ENCODE assay signal across 23 cellular contexts in the genomic region with DNA sequence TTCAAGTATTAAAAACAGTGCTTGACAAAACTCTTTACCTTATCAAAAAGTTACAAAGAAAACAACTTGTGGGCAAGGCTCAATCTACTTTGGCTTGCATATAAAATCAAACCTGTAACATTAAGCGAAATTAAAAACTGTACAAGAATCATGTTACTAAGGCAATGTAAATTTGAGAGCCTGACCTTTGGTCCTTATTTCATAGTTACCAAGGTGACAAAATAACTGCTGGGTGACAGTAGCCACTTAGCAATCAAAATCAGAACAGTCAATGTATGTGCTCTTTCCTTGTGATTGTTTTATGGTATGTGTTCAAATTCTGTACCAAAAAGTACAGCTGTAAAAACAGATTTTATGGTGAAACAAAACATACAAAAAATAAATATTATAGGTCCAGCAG.
DNase-seq lines count a peak whose midpoint lies in the region; ATAC-seq, FAIRE-seq and TF ChIP-seq lines count a peak whose summit lies in the region.
"Had no signal": no experiment of that assay in that cellular context is flagged by ENCODE, and none has a peak within 500 bp of the region (broad histone marks: within the 10 kb centered on the region; RNA-seq: fewer than 3 reads in every experiment).

No MANE protein-coding gene starts in this region.

- no peak for TF ChIP-seq POLR2A in body of pancreas (IDR thresholded peaks at IDR 0.05)
- TF ChIP-seq POLR2A in GM12892 (IDR thresholded peaks at IDR 0.05; ENCODE audit: low read depth, low read length) = no peak

- intact Hi-C loops in body of pancreas (cut with DNase I) = no loop called here
- intact Hi-C loops in mucosa of descending colon (cut with DNase I, micrococcal nuclease) = no loop called here

- TF ChIP-seq CTCF in 22Rv1 (IDR thresholded peaks at IDR 0.05) = no peak
- TF ChIP-seq CTCF in body of pancreas (IDR thresholded peaks at IDR 0.05) = no peak
- TF ChIP-seq CTCF in mucosa of descending colon (IDR thresholded peaks at IDR 0.05) = no peak

- no peak overlapping the region for H2AFZ ChIP-seq in Karpas-422 (ENCODE audit: low read length)

- H3K9me2 ChIP-seq in Karpas-422 (replicated peaks; ENCODE audit: insufficient read depth, low read length) = no peaks in the 10 kb centered on the region

- peak; percentile 87 for ATAC-seq in body of pancreas
- ATAC-seq in mucosa of descending colon = peak; percentile 96

- no peak overlapping the region for H3K4me2 ChIP-seq in Karpas-422 (ENCODE audit: low read depth, low read length, poor library complexity, severe bottlenecking)

- H4K20me1 ChIP-seq in Karpas-422 (ENCODE audit: insufficient read depth, low read depth, low read length) = no peaks in the 10 kb centered on the region

- H3K4me1 ChIP-seq in Karpas-422 (ENCODE audit: low read length) = peaks cover 12% of the 10 kb centered on the region
- peaks cover 25% of the 10 kb centered on the region for H3K4me1 ChIP-seq in body of pancreas
- peaks cover 5% of the 10 kb centered on the region for H3K4me1 ChIP-seq in mucosa of descending colon (ENCODE audit: low read depth)

- no peaks in the 10 kb centered on the region for H3K9me3 ChIP-seq in Karpas-422 (ENCODE audit: low read length)
- no peaks in the 10 kb centered on the region for H3K9me3 ChIP-seq in body of pancreas
- no peaks in the 10 kb centered on the region for H3K9me3 ChIP-seq in mucosa of descending colon
- H3K9me3 ChIP-seq: Peyer's patch had no signal

- peak; percentile 22 for DNase-seq in Karpas-422
- DNase-seq in body of pancreas = no peak
- DNase-seq in mucosa of descending colon = peak in 1 of 3 donors; percentile 12
- no peak for DNase-seq in ecto neural progenitor cell (ENCODE audit: low spot score)
- no peak for DNase-seq in GM12892 (ENCODE audit: insufficient read length)
- DNase-seq in D341Med (ENCODE audit: low spot score) = no peak
- DNase-seq in NCI-H187 treated with DMSO at 0.1 percent for 48 hours (lab: John Stamatoyannopoulos, UW) = no peak
- DNase-seq: C1 segment of cervical spinal cord; CD4-positive, alpha-beta memory T cell; COR-L47; DMS79 treated with DMSO at 0.1 percent for 48 hours; GF-D8; Kasumi-1; NCI-H1092 treated with DMSO at 0.1 percent for 48 hours; NCI-H1436; NCI-H2029; NCI-H510A; Peyer's patch; SHP77 treated with DMSO at 0.1 percent for 48 hours had no signal

- WGBS in body of pancreas, 2 donors = 24 to 41% methylated on average over 1 of the region's 1 CpG

- H3K9ac ChIP-seq in Karpas-422 (ENCODE audit: low read length) = no peak overlapping the region

- H3K4me3 ChIP-seq in Karpas-422 (ENCODE audit: low read length) (no peak overlapping the region), body of pancreas (no peak overlapping the region), mucosa of descending colon (no peak overlapping the region)
- H3K4me3 ChIP-seq: Peyer's patch had no signal

- H3K27ac ChIP-seq in 22Rv1 = peak overlapping the region; percentile 52
- no peak overlapping the region for H3K27ac ChIP-seq in Karpas-422 (ENCODE audit: low read length)
- H3K27ac ChIP-seq in body of pancreas = peak overlapping the region in 1 of 4 donors; percentile 22
- H3K27ac ChIP-seq: HL-60, Peyer's patch had no signal

- H3K79me2 ChIP-seq in Karpas-422 (ENCODE audit: low read length) = no peaks in the 10 kb centered on the region

- FAIRE-seq in GM12892 (lab: Jason Lieb, UNC) = no peak
- FAIRE-seq: GM12891, H54 had no signal

- H3K27me3 ChIP-seq in Karpas-422 (ENCODE audit: low read length) (no peaks in the 10 kb centered on the region), body of pancreas (no peaks in the 10 kb centered on the region)
- H3K27me3 ChIP-seq: Peyer's patch had no signal

- H3K36me3 ChIP-seq in Karpas-422 (ENCODE audit: insufficient read depth, low read length) = no peaks in the 10 kb centered on the region
- no peaks in the 10 kb centered on the region for H3K36me3 ChIP-seq in body of pancreas (replicated peaks in 1 of 2; ENCODE audit: insufficient read depth in 1 of 2, low read depth in 2 of 2)
- no peaks in the 10 kb centered on the region for H3K36me3 ChIP-seq in mucosa of descending colon (ENCODE audit: low read depth)
- H3K36me3 ChIP-seq: Peyer's patch had no signal
